Comparison of ENCODE assay signal across 14 cellular contexts in genomic region chr2:45786831-45787357, GRCh38.
"Had no signal": no experiment of that assay in that cellular context is flagged by ENCODE, and none has a peak within 500 bp of the region (broad histone marks: within the 10 kb centered on the region; RNA-seq: fewer than 3 reads in every experiment).

No MANE protein-coding gene starts in this region.

- H2AFZ ChIP-seq: parathyroid adenoma had no signal

- H3K9me3 Mint-ChIP-seq: activated CD4-positive, alpha-beta memory T cell treated with anti-CD3 and anti-CD28 coated beads, Interleukin-2, amount 10 ng/mL, durations not matched to agents 7 days and 5 days; activated T-cell treated with anti-CD3 and anti-CD28 coated beads, Interleukin-2, amount 50 U/mL, for 72 hours; immature natural killer cell; naive thymus-derived CD4-positive, alpha-beta T cell had no signal

- H3K4me3 Mint-ChIP-seq: activated CD4-positive, alpha-beta memory T cell treated with anti-CD3 and anti-CD28 coated beads, Interleukin-2, amount 10 ng/mL, durations not matched to agents 7 days and 5 days; activated T-cell treated with anti-CD3 and anti-CD28 coated beads, Interleukin-2, amount 50 U/mL, for 72 hours; immature natural killer cell had no signal

- H3K9ac ChIP-seq: parathyroid adenoma had no signal

- FAIRE-seq: bronchial epithelial cell, endothelial cell of umbilical vein, urothelium cell line had no signal

- H3K27ac Mint-ChIP-seq: activated T-cell treated with anti-CD3 and anti-CD28 coated beads, Interleukin-2, amount 50 U/mL, for 72 hours; immature natural killer cell had no signal

- H3K27ac ChIP-seq: lower lobe of right lung, parathyroid adenoma, stomach had no signal

- H3K27me3 Mint-ChIP-seq: activated CD4-positive, alpha-beta memory T cell treated with anti-CD3 and anti-CD28 coated beads, Interleukin-2, amount 10 ng/mL, durations not matched to agents 7 days and 5 days; naive thymus-derived CD4-positive, alpha-beta T cell had no signal

- H3K36me3 ChIP-seq: lower lobe of right lung, stomach had no signal

- DNase-seq: activated CD4-positive, alpha-beta memory T cell treated with anti-CD3 and anti-CD28 coated beads, Interleukin-2, amount 10 ng/mL, durations not matched to agents 7 days and 5 days; activated naive CD4-positive, alpha-beta T cell; activated T-cell treated with anti-CD3 and anti-CD28 coated beads, Interleukin-2, amount 50 U/mL, for 72 hours; aorta; immature natural killer cell; lower lobe of right lung; naive thymus-derived CD4-positive, alpha-beta T cell; stimulated activated CD4-positive, alpha-beta T cell treated with anti-CD3 and anti-CD28 coated beads, Interleukin-4, amount 100 ng/mL, for 1 hour; stimulated activated CD8-positive, alpha-beta memory T cell treated with anti-CD3 and anti-CD28 coated beads, Interleukin-4, amount 100 ng/mL, for 48 hours; stomach had no signal

- H3K4me3 ChIP-seq: lower lobe of right lung, stomach had no signal

- H3K36me3 Mint-ChIP-seq: immature natural killer cell had no signal

- H3K4me1 Mint-ChIP-seq: immature natural killer cell had no signal

- H3K9me3 ChIP-seq: lower lobe of right lung, stomach had no signal

- H3K27me3 ChIP-seq: stomach had no signal
